12 cellular contexts compared by ENCODE assay signal in the genomic region with DNA sequence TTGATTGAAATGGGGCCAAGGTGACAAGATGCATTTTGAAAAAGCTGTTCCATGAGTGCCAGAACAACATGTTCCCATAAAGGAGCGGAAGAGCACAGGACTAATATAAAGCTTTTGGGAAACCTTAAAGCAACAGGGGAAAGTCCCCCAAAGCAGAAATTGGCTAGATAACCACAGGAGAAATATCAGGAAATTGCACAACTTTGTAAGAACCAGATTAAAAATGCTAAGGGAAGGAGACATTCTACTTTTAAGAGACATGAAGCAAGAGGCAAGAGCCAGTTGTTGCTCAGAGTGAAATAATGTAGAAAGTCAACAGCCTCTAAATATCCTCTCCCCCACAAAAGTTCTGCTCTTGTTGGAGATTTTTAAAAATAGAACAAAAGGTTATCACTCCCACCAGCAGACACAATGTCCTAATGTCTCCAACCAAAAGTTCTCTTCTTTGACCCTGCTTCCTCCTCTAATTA.
DNase-seq lines count a peak whose midpoint lies in the region; ATAC-seq and TF ChIP-seq lines count a peak whose summit lies in the region.
"Had no signal": no experiment of that assay in that cellular context is flagged by ENCODE, and none has a peak within 500 bp of the region (broad histone marks: within the 10 kb centered on the region; RNA-seq: fewer than 3 reads in every experiment).

No MANE protein-coding gene starts in this region.

- H3K27me3 Mint-ChIP-seq in activated naive CD8-positive, alpha-beta T cell treated with anti-CD3 and anti-CD28 coated beads for 36 hours: peaks cover 37% of the 10 kb centered on the region
- peaks cover 6% of the 10 kb centered on the region for H3K27me3 Mint-ChIP-seq in activated CD8-positive, alpha-beta T cell treated with anti-CD3 and anti-CD28 coated beads, Interleukin-2, amount 10 ng/mL, durations not matched to agents 7 days and 5 days (ENCODE audit: low read depth)

- POLR2A ChIA-PET in activated CD8-positive, alpha-beta T cell treated with anti-CD3 and anti-CD28 coated beads, Interleukin-2, amount 10 ng/mL, durations not matched to agents 7 days and 5 days (lab: Charles Lee): no interaction called here

- CTCF ChIA-PET in activated CD8-positive, alpha-beta T cell treated with anti-CD3 and anti-CD28 coated beads, Interleukin-2, amount 10 ng/mL, durations not matched to agents 7 days and 5 days (lab: Charles Lee): no interaction called here

- no peaks in the 10 kb centered on the region for H3K4me1 ChIP-seq in right cardiac atrium (ENCODE audit: control insufficient read depth, insufficient read depth, low read length)
- peaks cover 15% of the 10 kb centered on the region for H3K4me1 ChIP-seq in suprapubic skin
- H3K4me1 ChIP-seq: Caco-2 had no signal

- H3K4me3 ChIP-seq in right cardiac atrium (ENCODE audit: low read length) (no peak overlapping the region), suprapubic skin (no peak overlapping the region), MG63 (no peak overlapping the region)
- H3K4me3 ChIP-seq: cardiac muscle cell had no signal

- DNase-seq in KBM-7 (peak; percentile 35), amniotic epithelial cell (ENCODE audit: low read depth) (peak; percentile 96), right cardiac atrium (no peak), suprapubic skin (ENCODE audit: low spot score in 2 of 2) (no peak), MG63 (no peak)
- no peak for DNase-seq in stimulated activated CD4-positive, alpha-beta T cell treated with anti-CD3 and anti-CD28 coated beads, Interleukin-2, amount 100 ng/mL, for 48 hours
- no peak for DNase-seq in activated naive CD8-positive, alpha-beta T cell treated with anti-CD3 and anti-CD28 coated beads for 36 hours
- DNase-seq in activated CD8-positive, alpha-beta T cell treated with anti-CD3 and anti-CD28 coated beads, Interleukin-2, amount 10 ng/mL, durations not matched to agents 7 days and 5 days: no peak
- DNase-seq: Caco-2, foreskin melanocyte, NCI-H2081 had no signal

- H3K27ac ChIP-seq in right cardiac atrium (ENCODE audit: low read length) (peak overlapping the region; percentile 5), suprapubic skin (peak overlapping the region; percentile 26)
- H3K27ac ChIP-seq: cardiac muscle cell had no signal

- no peak overlapping the region for H3K27ac Mint-ChIP-seq in activated naive CD8-positive, alpha-beta T cell treated with anti-CD3 and anti-CD28 coated beads for 36 hours
- H3K27ac Mint-ChIP-seq in activated CD8-positive, alpha-beta T cell treated with anti-CD3 and anti-CD28 coated beads, Interleukin-2, amount 10 ng/mL, durations not matched to agents 7 days and 5 days: no peak overlapping the region

- no peak overlapping the region for H3K4me3 Mint-ChIP-seq in activated naive CD8-positive, alpha-beta T cell treated with anti-CD3 and anti-CD28 coated beads for 36 hours
- no peak overlapping the region for H3K4me3 Mint-ChIP-seq in activated CD8-positive, alpha-beta T cell treated with anti-CD3 and anti-CD28 coated beads, Interleukin-2, amount 10 ng/mL, durations not matched to agents 7 days and 5 days

- in situ Hi-C loops in KBM-7 (cut with MboI; ENCODE audit: low pct_unique_long_range_greater_than_20kb, low sequenced_read_pairs): no loop called here

- TF ChIP-seq EP300 in suprapubic skin (IDR thresholded peaks at IDR 0.05): no peak

- ATAC-seq in right cardiac atrium: peak; percentile 82 to 90
- no peak for ATAC-seq in activated CD8-positive, alpha-beta T cell treated with anti-CD3 and anti-CD28 coated beads, Interleukin-2, amount 10 ng/mL, durations not matched to agents 7 days and 5 days

- H3K9me3 ChIP-seq in right cardiac atrium (ENCODE audit: control insufficient read depth, low read length) (no peaks in the 10 kb centered on the region), suprapubic skin (no peaks in the 10 kb centered on the region), MG63 (peaks cover 17% of the 10 kb centered on the region)
- H3K9me3 ChIP-seq: Caco-2 had no signal

- H3K27me3 ChIP-seq in right cardiac atrium (ENCODE audit: control insufficient read depth, insufficient read depth) (no peaks in the 10 kb centered on the region), suprapubic skin (no peaks in the 10 kb centered on the region), MG63 (no peaks in the 10 kb centered on the region)
- H3K27me3 ChIP-seq: cardiac muscle cell had no signal

- TF ChIP-seq CTCF in suprapubic skin (IDR thresholded peaks at IDR 0.05): no peak

- TF ChIP-seq POLR2A in suprapubic skin (IDR thresholded peaks at IDR 0.05): no peak

- H3K36me3 Mint-ChIP-seq in activated naive CD8-positive, alpha-beta T cell treated with anti-CD3 and anti-CD28 coated beads for 36 hours: no peaks in the 10 kb centered on the region
- H3K36me3 Mint-ChIP-seq in activated CD8-positive, alpha-beta T cell treated with anti-CD3 and anti-CD28 coated beads, Interleukin-2, amount 10 ng/mL, durations not matched to agents 7 days and 5 days (ENCODE audit: low read depth): no peaks in the 10 kb centered on the region

- no peaks in the 10 kb centered on the region for H3K36me3 ChIP-seq in suprapubic skin
- H3K36me3 ChIP-seq in MG63: no peaks in the 10 kb centered on the region
- H3K36me3 ChIP-seq: cardiac muscle cell had no signal

- H3K9me3 Mint-ChIP-seq in activated naive CD8-positive, alpha-beta T cell treated with anti-CD3 and anti-CD28 coated beads for 36 hours: peaks cover 4% of the 10 kb centered on the region
- H3K9me3 Mint-ChIP-seq in activated CD8-positive, alpha-beta T cell treated with anti-CD3 and anti-CD28 coated beads, Interleukin-2, amount 10 ng/mL, durations not matched to agents 7 days and 5 days (ENCODE audit: insufficient read depth): no peaks in the 10 kb centered on the region

- H3K4me1 Mint-ChIP-seq in activated naive CD8-positive, alpha-beta T cell treated with anti-CD3 and anti-CD28 coated beads for 36 hours: no peaks in the 10 kb centered on the region
- no peaks in the 10 kb centered on the region for H3K4me1 Mint-ChIP-seq in activated CD8-positive, alpha-beta T cell treated with anti-CD3 and anti-CD28 coated beads, Interleukin-2, amount 10 ng/mL, durations not matched to agents 7 days and 5 days (ENCODE audit: low read depth)

- intact Hi-C loops in right cardiac atrium (cut with DNase I): no loop called here

- 11% methylated on average over 1 of the region's 1 CpG for WGBS in right cardiac atrium
- WGBS in suprapubic skin: 36% methylated on average over 1 of the region's 1 CpG

Comparison
In these comparisons a context has a peak if more than half of its experiments do, and no peak if none do; other contexts are left out.
1. DNase-seq: peak in KBM-7 (single experiment) and amniotic epithelial cell (single experiment); none in right cardiac atrium (0 of 3), suprapubic skin (0 of 2), stimulated activated CD4-positive, alpha-beta T cell treated with anti-CD3 and anti-CD28 coated beads, Interleukin-2, amount 100 ng/mL, for 48 hours (0 of 2), activated naive CD8-positive, alpha-beta T cell treated with anti-CD3 and anti-CD28 coated beads for 36 hours (single experiment), activated CD8-positive, alpha-beta T cell treated with anti-CD3 and anti-CD28 coated beads, Interleukin-2, amount 10 ng/mL, durations not matched to agents 7 days and 5 days (single experiment) and MG63 (single experiment).